ENCODE assay signal across 8 cellular contexts in genomic region chr5:132737982-132738770, GRCh38. TPM values are rescaled to one million over a fixed set of nuclear protein-coding genes. Genes with fewer than 3 reads are reported as not detected.
DNase-seq lines count a peak whose midpoint lies in the region; ATAC-seq and TF ChIP-seq lines count a peak whose summit lies in the region.

No MANE protein-coding gene starts in this region.

- H3K4me3 ChIP-seq in GM12864 (ENCODE audit: low read depth, low read length) (peak overlapping the region; percentile 82; the same call in 1 of the 2 replicates), PC-3 (ENCODE audit: low read length) (peak overlapping the region; percentile 87; the same call in 1 of the 2 replicates), endocrine pancreas (ENCODE audit: control insufficient read depth, insufficient read depth, low read length) (peak overlapping the region; percentile 28), retinal pigment epithelial cell (ENCODE audit: low read length) (peak overlapping the region; percentile 92), lower leg skin (ENCODE audit: low read depth, poor library complexity, severe bottlenecking) (no peak overlapping the region)

- POLR2A ChIA-PET in PC-3 (lab: Charles Lee; ENCODE audit: unreplicated experiment): no interaction called here

- WGBS in lower leg skin, 2 donors: 65 to 68% methylated on average over 10 of the region's 10 CpGs

- H3K4me2 ChIP-seq in PC-3 (ENCODE audit: low read length): peak overlapping the region; percentile 97

- H3K9me3 ChIP-seq in PC-3 (ENCODE audit: low read length) (no peaks in the 10 kb centered on the region), endocrine pancreas (ENCODE audit: control insufficient read depth, low read length) (no peaks in the 10 kb centered on the region)

- H3K9ac ChIP-seq in PC-3 (ENCODE audit: low read length) (0 out of 2 replicates have a peak overlapping the region, but pooled peaks have one; percentile 37), endocrine pancreas (ENCODE audit: control insufficient read depth, insufficient read depth, low read length) (no peak overlapping the region)

- H3K79me2 ChIP-seq in PC-3 (ENCODE audit: low read length): peaks cover 21% of the 10 kb centered on the region

- intact Hi-C loops in PC-3 (cut with micrococcal nuclease) (no loop called here), lower leg skin (cut with DNase I; ENCODE audit: low total_unique reads) (no loop called here)

- TF ChIP-seq POLR2A in lower leg skin (IDR thresholded peaks at IDR 0.05): no peak

- H3K36me3 ChIP-seq in PC-3 (ENCODE audit: low read depth, low read length) (no peaks in the 10 kb centered on the region), endocrine pancreas (ENCODE audit: control insufficient read depth, insufficient read depth, low read length) (no peaks in the 10 kb centered on the region)

- no peak for ATAC-seq in PC-3

- no peak for TF ChIP-seq CTCF in GM12864 (IDR thresholded peaks at IDR 0.05; ENCODE audit: low read depth, low read length, missing control alignments)
- no peak for TF ChIP-seq CTCF in PC-3 (conservative IDR thresholded peaks at IDR 0.05; ENCODE audit: low read depth, low read length)
- no peak for TF ChIP-seq CTCF in retinal pigment epithelial cell (conservative IDR thresholded peaks at IDR 0.05; ENCODE audit: low read depth, low read length)
- TF ChIP-seq CTCF in lower leg skin (IDR thresholded peaks at IDR 0.05): no peak

- peaks cover 15% of the 10 kb centered on the region for H3K4me1 ChIP-seq in PC-3 (ENCODE audit: insufficient read depth, low read length)
- peaks cover 12% of the 10 kb centered on the region for H3K4me1 ChIP-seq in endocrine pancreas (ENCODE audit: control insufficient read depth, insufficient read depth, low read length)

- CTCF ChIA-PET in PC-3 (lab: Charles Lee): interaction anchor here (0.6 kb wide), 1 partner anchor 18 kb away, joined by 3 read pairs; no protein-coding TSS in a partner anchor

- BruUV-seq in PC-3 (replicated peaks; lab: Mats Ljungman, UMichigan): no TSS peak

- no peak overlapping the region for H3K27ac ChIP-seq in PC-3 (ENCODE audit: low read length)

- peak overlapping the region; percentile 89 for H2AFZ ChIP-seq in PC-3 (ENCODE audit: low read length)

- no peaks in the 10 kb centered on the region for H3K9me2 ChIP-seq in PC-3 (replicated peaks; ENCODE audit: low read length)

- H3F3A ChIP-seq in PC-3 (ENCODE audit: low read length, unreplicated experiment): no peaks in the 10 kb centered on the region

- H4K20me1 ChIP-seq in PC-3 (ENCODE audit: low read length): no peaks in the 10 kb centered on the region

- DNase-seq in GM12864 (ENCODE audit: low read depth) (no peak), PC-3 (no peak), retinal pigment epithelial cell (ENCODE audit: low read depth) (no peak), DMS153 treated with DMSO at 0.1 percent for 48 hours (lab: John Stamatoyannopoulos, UW; ENCODE audit: unreplicated experiment) (no peak), NCI-H1417 (lab: John Stamatoyannopoulos, UW) (no peak), cerebellar nuclear complex (lab: John Stamatoyannopoulos, UW) (no peak), lower leg skin (ENCODE audit: low spot score in 2 of 2) (no peak)

- H3K27me3 ChIP-seq in PC-3 (ENCODE audit: low read length): no peaks in the 10 kb centered on the region
- no peaks in the 10 kb centered on the region for H3K27me3 ChIP-seq in endocrine pancreas (ENCODE audit: control insufficient read depth, insufficient read depth, low read length)

RNA-seq across cellular contexts. Expression of gene KIF3A, which starts 0.8 kb away (rescaled TPM):
- 5.7 and 9.5 TPM in 2 replicates for total RNA-seq in PC-3 (2014; rRNA removed)
- 1 to 10 TPM; 4.9 to 7.7 (median 6.3) TPM for total RNA-seq in lower leg skin

RNA-seq across cellular contexts. Expression of gene CCNI2, which starts 9.1 kb away (rescaled TPM):
- total RNA-seq in PC-3 (2014; rRNA removed) (not detected in 2 replicates), lower leg skin (under 1 TPM in 2 of 4 donors, not detected in 2; 0.49 to 0.74 TPM)

RNA-seq across cellular contexts. Expression of gene SEPTIN8, which starts 38.9 kb away (rescaled TPM):
- 21.9 and 29.4 TPM in 2 replicates for total RNA-seq in PC-3 (2014; rRNA removed)
- total RNA-seq in lower leg skin: 10 to 100 TPM; 70.0 to 99.6 (median 87.8) TPM
